Comparison of ENCODE assay signal across 18 cellular contexts in genomic region chr4:65658117-65658516, GRCh38. TPM values are rescaled to one million over a fixed set of nuclear protein-coding genes. Genes with fewer than 3 reads are reported as not detected.
DNase-seq lines count a peak whose midpoint lies in the region; ATAC-seq and TF ChIP-seq lines count a peak whose summit lies in the region.
"Had no signal": no experiment of that assay in that cellular context is flagged by ENCODE, and none has a peak within 500 bp of the region (broad histone marks: within the 10 kb centered on the region; RNA-seq: fewer than 3 reads in every experiment).

No MANE protein-coding gene starts in this region.

- no peaks in the 10 kb centered on the region for H3K27me3 ChIP-seq in thyroid gland
- H3K27me3 ChIP-seq in aorta (ENCODE audit: control insufficient read depth in 1 of 2, insufficient read depth in 2 of 2, low read length in 1 of 2): no peaks in the 10 kb centered on the region

- H3K9me3 ChIP-seq in thyroid gland (no peaks in the 10 kb centered on the region), aorta (ENCODE audit: control insufficient read depth, low read length) (no peaks in the 10 kb centered on the region)

- no peak for TF ChIP-seq POLR2A in thyroid gland (IDR thresholded peaks at IDR 0.05)

- H3K36me3 ChIP-seq in thyroid gland: no peaks in the 10 kb centered on the region
- no peaks in the 10 kb centered on the region for H3K36me3 ChIP-seq in aorta (ENCODE audit: control insufficient read depth in 1 of 2, insufficient read depth in 2 of 2, low read length in 1 of 2)

- WGBS in thyroid gland, 2 donors: 19 to 23% methylated on average over 1 of the region's 1 CpG
- 50 to 65% methylated on average over 1 of the region's 1 CpG for WGBS in aorta, 2 donors

- H3K27ac ChIP-seq in thyroid gland (no peak overlapping the region), aorta (ENCODE audit: low read depth in 1 of 2, low read length in 2 of 2) (no peak overlapping the region)
- H3K27ac ChIP-seq: C4-2B, KMS-11, RWPE1 had no signal

- no peak for ATAC-seq in aorta (ENCODE audit: low FRiP score)
- ATAC-seq in HG02885 (IDR thresholded peaks at IDR 0.05; ENCODE audit: poor library complexity, unreplicated experiment): no peak

- H3K4me1 ChIP-seq in thyroid gland (peaks cover 0 to 11% of the 10 kb centered on the region in 2 donors), aorta (ENCODE audit: control insufficient read depth in 1 of 2, insufficient read depth in 2 of 2, low read length in 2 of 2) (no peaks in the 10 kb centered on the region)

- H3K4me3 ChIP-seq in thyroid gland (replicated peaks in 1 of 3): no peak overlapping the region
- H3K4me3 ChIP-seq in aorta (ENCODE audit: low read length in 2 of 2): no peak overlapping the region

- no peak for TF ChIP-seq CTCF in thyroid gland (IDR thresholded peaks at IDR 0.05)

- intact Hi-C loops in thyroid gland (cut with DNase I): no loop called here
- intact Hi-C loops in aorta (cut with DNase I): no loop called here

- DNase-seq in NCI-H2171 treated with DMSO at 0.1 percent for 48 hours (lab: John Stamatoyannopoulos, UW) (peak; percentile 35), NCI-H2171 (lab: John Stamatoyannopoulos, UW) (no peak), NCI-H2107 treated with DMSO at 0.1 percent for 48 hours (lab: John Stamatoyannopoulos, UW; ENCODE audit: unreplicated experiment) (peak; percentile 57), iPS-NIHi7 (ENCODE audit: extremely low spot score) (peak; percentile 10), thyroid gland (peak; percentile 62 to 65), SHP77 (lab: John Stamatoyannopoulos, UW) (no peak), aorta (no peak)
- DNase-seq: COR-L47; DMS153; GDM1; HFFc6; NCI-H1105 treated with DMSO at 0.1 percent for 48 hours; NCI-H526; NK-92 treated with Interleukin-12 subunit alpha and Interleukin-12 subunit beta, amount 100 ng/mL, for 24 hours had no signal

RNA-seq across cellular contexts. Expression of gene EPHA5, which starts 12.2 kb away (rescaled TPM):
- 1 to 10 TPM; 1.5 to 5.4 (median 4.7) TPM for total RNA-seq in thyroid gland
- under 1 TPM; 0.10 to 0.39 TPM for total RNA-seq in aorta
- not detected for polyA plus RNA-seq in aorta
- total RNA-seq: HFFc6 had no signal

Comparison
In these comparisons a context has a peak if more than half of its experiments do, and no peak if none do; other contexts are left out.
1. DNase-seq: peak in NCI-H2171 treated with DMSO at 0.1 percent for 48 hours (single experiment), NCI-H2107 treated with DMSO at 0.1 percent for 48 hours (single experiment), iPS-NIHi7 (single experiment) and thyroid gland (2 of 2); none in NCI-H2171 (single experiment), SHP77 (0 of 2) and aorta (0 of 2).